ENCODE assay signal across 2 cellular contexts in the genomic region with DNA sequence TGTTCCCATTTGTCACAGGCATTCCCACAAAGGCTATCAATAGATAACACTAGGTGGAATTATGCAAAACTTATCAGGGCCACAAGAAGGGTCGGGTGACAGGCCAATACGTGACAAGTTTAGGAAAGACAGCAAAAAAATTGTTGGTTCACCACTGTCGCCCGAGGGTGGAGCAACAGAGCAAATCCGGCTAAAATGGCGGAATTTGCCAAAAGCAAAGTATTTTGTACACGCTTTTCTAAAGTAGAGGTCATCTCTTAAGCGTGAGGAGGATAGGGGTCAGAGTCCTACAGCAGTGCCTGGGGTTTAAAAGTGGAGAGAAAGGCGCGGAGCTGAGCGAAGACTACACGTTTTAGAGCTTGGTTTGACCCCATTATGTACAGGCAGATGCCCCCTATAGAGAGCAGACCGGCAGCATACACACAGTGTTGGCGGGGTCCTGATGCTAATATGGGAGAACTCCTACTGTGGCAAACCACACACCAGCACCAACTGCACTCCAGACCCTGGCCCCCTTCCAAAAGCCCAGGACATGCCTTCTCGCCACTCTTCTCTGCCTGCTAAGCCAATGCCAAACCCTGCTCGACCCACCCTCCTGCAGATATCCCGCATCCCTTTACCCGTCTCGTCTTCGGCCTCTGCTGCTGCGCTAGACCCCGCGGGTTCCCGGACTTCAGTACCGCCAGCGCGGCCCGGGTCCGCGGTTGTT.
TF ChIP-seq lines count a peak whose summit lies in the region.

No MANE protein-coding gene starts in this region.

TF ChIP-seq in A549, 52 proteins besides CTCF, POLR2A, EP300 and RAD21:
- TF ChIP-seq CEBPB (IDR thresholded peaks at IDR 0.05) = no peak
- TF ChIP-seq RCOR1 (IDR thresholded peaks at IDR 0.05; ENCODE audit: low read depth, low read length) = no peak
- TF ChIP-seq CBX2 (IDR thresholded peaks at IDR 0.05; ENCODE audit: borderline replicate concordance, low read depth) = no peak
- no peak for TF ChIP-seq REST (IDR thresholded peaks at IDR 0.05)
- TF ChIP-seq ZSCAN20 (CRISPR knock-in tag; IDR thresholded peaks at IDR 0.05) = no peak
- TF ChIP-seq RNF2 (IDR thresholded peaks at IDR 0.05; ENCODE audit: borderline replicate concordance, low read depth) = no peak
- TF ChIP-seq, protein P1, sequence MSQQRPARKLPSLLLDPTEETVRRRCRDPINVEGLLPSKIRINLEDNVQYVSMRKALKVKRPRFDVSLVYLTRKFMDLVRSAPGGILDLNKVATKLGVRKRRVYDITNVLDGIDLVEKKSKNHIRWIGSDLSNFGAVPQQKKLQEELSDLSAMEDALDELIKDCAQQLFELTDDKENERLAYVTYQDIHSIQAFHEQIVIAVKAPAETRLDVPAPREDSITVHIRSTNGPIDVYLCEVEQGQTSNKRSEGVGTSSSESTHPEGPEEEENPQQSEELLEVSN (IDR thresholded peaks at IDR 0.05; ENCODE audit: borderline replicate concordance, low read depth) = no peak
- TF ChIP-seq RFX5 (IDR thresholded peaks at IDR 0.05) = no peak
- TF ChIP-seq MAFK (IDR thresholded peaks at IDR 0.05; ENCODE audit: partially characterized antibody) = no peak
- TF ChIP-seq HDAC2 (IDR thresholded peaks at IDR 0.05) = no peak
- TF ChIP-seq TP53 (CRISPR knock-in tag; IDR thresholded peaks at IDR 0.05) = no peak
- TF ChIP-seq HEYL (CRISPR knock-in tag; IDR thresholded peaks at IDR 0.05) = no peak
- no peak for TF ChIP-seq HOXB5 (CRISPR knock-in tag; IDR thresholded peaks at IDR 0.05)
- no peak for TF ChIP-seq HOXA7 (CRISPR knock-in tag; IDR thresholded peaks at IDR 0.05)
- TF ChIP-seq FOXS1 (CRISPR knock-in tag; IDR thresholded peaks at IDR 0.05) = no peak
- TF ChIP-seq NPAS2 (CRISPR knock-in tag; IDR thresholded peaks at IDR 0.05; ENCODE audit: borderline replicate concordance) = no peak
- no peak for TF ChIP-seq TFCP2L1 (CRISPR knock-in tag; IDR thresholded peaks at IDR 0.05)

TF ChIP-seq in endothelial cell of umbilical vein, 7 proteins besides CTCF, POLR2A, EP300 and RAD21:
- TF ChIP-seq FOS (IDR thresholded peaks at IDR 0.05; ENCODE audit: borderline replicate concordance, insufficient read depth, low read length) (no peak), GATA2 (IDR thresholded peaks at IDR 0.05; ENCODE audit: insufficient read depth, insufficient read length, low read depth, low read length) (no peak), JUN (IDR thresholded peaks at IDR 0.05; ENCODE audit: borderline replicate concordance, insufficient read depth, insufficient read length, low read depth) (no peak)
